ENCODE assay signal across 28 cellular contexts in genomic region chr4:106132045-106132444, GRCh38.
"Had no signal": no experiment of that assay in that cellular context is flagged by ENCODE, and none has a peak within 500 bp of the region (broad histone marks: within the 10 kb centered on the region; RNA-seq: fewer than 3 reads in every experiment).

No MANE protein-coding gene starts in this region.

- H3K27me3 Mint-ChIP-seq: dendritic cell treated with granulocyte-macrophage colony-stimulating factor and Interleukin-4, amounts not matched to agents 40 ng/mL and 50 ng/mL, for 4 days; effector memory CD8-positive, alpha-beta T cell had no signal

- DNase-seq: colonic mucosa; cortex of kidney; dermis blood vessel endothelial cell; dorsolateral prefrontal cortex; effector CD4-positive, alpha-beta T cell; effector CD8-positive, alpha-beta T cell; effector memory CD4-positive, alpha-beta T cell; effector memory CD8-positive, alpha-beta T cell; erythroblast; esophagus squamous epithelium; foreskin fibroblast; foreskin keratinocyte; foreskin melanocyte; gastrocnemius medialis; glutamatergic neuron; head of caudate nucleus; heart left ventricle; heart right ventricle had no signal

- H3K4me3 ChIP-seq: colonic mucosa, coronary artery, dorsolateral prefrontal cortex, esophagus muscularis mucosa, esophagus squamous epithelium, gastrocnemius medialis, gastroesophageal sphincter, heart left ventricle, heart right ventricle had no signal

- H3K4me1 ChIP-seq: colonic mucosa, esophagus muscularis mucosa, esophagus squamous epithelium, foreskin keratinocyte, gastrocnemius medialis, gastroesophageal sphincter, heart left ventricle, heart right ventricle had no signal

- H3K4me3 Mint-ChIP-seq: dendritic cell treated with granulocyte-macrophage colony-stimulating factor and Interleukin-4, amounts not matched to agents 40 ng/mL and 50 ng/mL, for 4 days; effector memory CD8-positive, alpha-beta T cell had no signal

- FAIRE-seq: colon, endometrium, endothelial cell of umbilical vein, frontal cortex had no signal

- ATAC-seq: effector memory CD8-positive, alpha-beta T cell; esophagus mucosa; foreskin keratinocyte; gastrocnemius medialis; gastroesophageal sphincter; heart left ventricle; heart right ventricle had no signal

- H3K27ac Mint-ChIP-seq: dendritic cell treated with granulocyte-macrophage colony-stimulating factor and Interleukin-4, amounts not matched to agents 40 ng/mL and 50 ng/mL, for 4 days; effector memory CD8-positive, alpha-beta T cell had no signal

- H3K36me3 ChIP-seq: colonic mucosa, gastrocnemius medialis had no signal

- H3K27ac ChIP-seq: colonic mucosa, coronary artery, dorsolateral prefrontal cortex, epithelial cell of prostate, esophagus muscularis mucosa, esophagus squamous epithelium, foreskin keratinocyte, gastrocnemius medialis, gastroesophageal sphincter, heart left ventricle, heart right ventricle had no signal

- H3K27me3 ChIP-seq: colonic mucosa, dorsolateral prefrontal cortex, esophagus muscularis mucosa, esophagus squamous epithelium, foreskin keratinocyte, gastrocnemius medialis, gastroesophageal sphincter, heart left ventricle, heart right ventricle had no signal

- H3K9me3 ChIP-seq: colonic mucosa, gastrocnemius medialis had no signal
